In genomic region chr11:100709233-100709999, GRCh38 we compare ENCODE assay signal across 10 cellular contexts. TPM values are rescaled to one million over a fixed set of nuclear protein-coding genes. Genes with fewer than 3 reads are reported as not detected.
DNase-seq lines count a peak whose midpoint lies in the region; ATAC-seq and TF ChIP-seq lines count a peak whose summit lies in the region.
"Had no signal": no experiment of that assay in that cellular context is flagged by ENCODE, and none has a peak within 500 bp of the region (broad histone marks: within the 10 kb centered on the region; RNA-seq: fewer than 3 reads in every experiment).

No MANE protein-coding gene starts in this region.

- CTCF ChIA-PET in naive thymus-derived CD4-positive, alpha-beta T cell (lab: Charles Lee): interaction anchor here (0.7 kb wide), 1 partner anchor 22 kb away, joined by 3 read pairs; no protein-coding TSS in a partner anchor
- CTCF ChIA-PET in A673 (lab: Charles Lee): no interaction called here

- H3K27ac ChIP-seq in naive thymus-derived CD4-positive, alpha-beta T cell (ENCODE audit: low read depth, low read length): no peak overlapping the region
- H3K27ac ChIP-seq in A673 (ENCODE audit: low read depth, low read length, poor library complexity, severe bottlenecking): no peak overlapping the region

- H3K4me1 Mint-ChIP-seq in osteocyte (ENCODE audit: unreplicated experiment): peaks cover 26% of the 10 kb centered on the region
- no peaks in the 10 kb centered on the region for H3K4me1 Mint-ChIP-seq in naive thymus-derived CD4-positive, alpha-beta T cell

- TF ChIP-seq CTCF in osteocyte (IDR thresholded peaks at IDR 0.05) (no peak), A673 (conservative IDR thresholded peaks at IDR 0.05; ENCODE audit: low read depth, low read length) (no peak)

- H3K9me3 Mint-ChIP-seq in osteocyte (ENCODE audit: unreplicated experiment): no peaks in the 10 kb centered on the region
- peaks cover 0 to 7% (median 0%) of the 10 kb centered on the region in 11 donors for H3K9me3 Mint-ChIP-seq in naive thymus-derived CD4-positive, alpha-beta T cell

- DNase-seq in NCI-H524 (lab: John Stamatoyannopoulos, UW): peak; percentile 6 to 70
- no peak for DNase-seq in osteocyte (ENCODE audit: extremely low spot score, unreplicated experiment)
- no peak for DNase-seq in SW 1271 (lab: John Stamatoyannopoulos, UW)
- no peak for DNase-seq in NCI-H748 treated with DMSO at 0.1 percent for 48 hours (lab: John Stamatoyannopoulos, UW)
- DNase-seq in naive thymus-derived CD4-positive, alpha-beta T cell: no peak
- no peak for DNase-seq in A673 (ENCODE audit: low spot score)
- DNase-seq: anterior cingulate cortex, NCI-H1092 treated with DMSO at 0.1 percent for 48 hours had no signal

- POLR2A ChIA-PET in naive thymus-derived CD4-positive, alpha-beta T cell (lab: Charles Lee): no interaction called here
- POLR2A ChIA-PET in A673 (lab: Charles Lee; ENCODE audit: low non-redundant PET): no interaction called here

- peak overlapping the region; percentile 67 for H3K27ac Mint-ChIP-seq in osteocyte (ENCODE audit: unreplicated experiment)
- H3K27ac Mint-ChIP-seq in naive thymus-derived CD4-positive, alpha-beta T cell: no peak overlapping the region

- H3K9me3 ChIP-seq in naive thymus-derived CD4-positive, alpha-beta T cell (ENCODE audit: control insufficient read depth in 2 of 3, low read length in 3 of 3): no peaks in the 10 kb centered on the region
- H3K9me3 ChIP-seq in A673 (ENCODE audit: low read depth, low read length, poor library complexity, severe bottlenecking): no peaks in the 10 kb centered on the region

- no TSS peak for BruUV-seq in A673 (replicated peaks; lab: Mats Ljungman, UMichigan)

- H3K4me3 Mint-ChIP-seq in osteocyte (ENCODE audit: unreplicated experiment): peak overlapping the region; percentile 33
- no peak overlapping the region for H3K4me3 Mint-ChIP-seq in naive thymus-derived CD4-positive, alpha-beta T cell

- ATAC-seq in GM18868 (IDR thresholded peaks at IDR 0.05; ENCODE audit: unreplicated experiment) (peak; percentile 72), HG02610 (IDR thresholded peaks at IDR 0.05; ENCODE audit: unreplicated experiment) (peak; percentile 79)
- no peak for ATAC-seq in naive thymus-derived CD4-positive, alpha-beta T cell

- H3K4me1 ChIP-seq in naive thymus-derived CD4-positive, alpha-beta T cell (ENCODE audit: control insufficient read depth in 2 of 2, insufficient read depth in 2 of 2, low read length in 2 of 2): no peaks in the 10 kb centered on the region
- peaks cover 14% of the 10 kb centered on the region for H3K4me1 ChIP-seq in A673 (ENCODE audit: insufficient read depth, low read length, poor library complexity, severe bottlenecking)

- peaks cover 2% of the 10 kb centered on the region for H3K36me3 Mint-ChIP-seq in osteocyte (ENCODE audit: unreplicated experiment)
- H3K36me3 Mint-ChIP-seq in naive thymus-derived CD4-positive, alpha-beta T cell: peaks cover 0 to 4% (median 0%) of the 10 kb centered on the region in 5 donors

- no peaks in the 10 kb centered on the region for H3K27me3 ChIP-seq in naive thymus-derived CD4-positive, alpha-beta T cell (ENCODE audit: control insufficient read depth in 2 of 2, insufficient read depth in 2 of 2, low read length in 2 of 2)
- no peaks in the 10 kb centered on the region for H3K27me3 ChIP-seq in A673 (replicated peaks; ENCODE audit: insufficient read depth, low read depth, low read length, poor library complexity)

- H3K4me3 ChIP-seq in naive thymus-derived CD4-positive, alpha-beta T cell (ENCODE audit: low read length): no peak overlapping the region
- H3K4me3 ChIP-seq in A673 (ENCODE audit: low read depth, low read length, poor library complexity, severe bottlenecking): no peak overlapping the region

- no peaks in the 10 kb centered on the region for H3K36me3 ChIP-seq in naive thymus-derived CD4-positive, alpha-beta T cell (ENCODE audit: control insufficient read depth in 2 of 3, insufficient read depth in 3 of 3, low read length in 3 of 3)
- no peaks in the 10 kb centered on the region for H3K36me3 ChIP-seq in A673 (ENCODE audit: insufficient read depth, low read length, poor library complexity, severe bottlenecking)

- intact Hi-C loops in naive thymus-derived CD4-positive, alpha-beta T cell (cut with micrococcal nuclease): no loop called here
- intact Hi-C loops in A673 (cut with micrococcal nuclease; ENCODE audit: unreplicated experiment): no loop called here

- no peaks in the 10 kb centered on the region for H3K27me3 Mint-ChIP-seq in osteocyte (ENCODE audit: unreplicated experiment)
- no peaks in the 10 kb centered on the region for H3K27me3 Mint-ChIP-seq in naive thymus-derived CD4-positive, alpha-beta T cell

RNA-seq across cellular contexts. Expression of gene ARHGAP42, which starts 22.3 kb away (rescaled TPM):
- 12.7 and 14.2 TPM in 2 replicates for total RNA-seq in osteocyte
- total RNA-seq in naive thymus-derived CD4-positive, alpha-beta T cell: under 1 TPM in 3 of 5 experiments, not detected in 2; 0.05 to 0.66 (median 0.21) TPM
- not detected for polyA plus RNA-seq in naive thymus-derived CD4-positive, alpha-beta T cell
- total RNA-seq in A673 (2021): 8.0 and 8.3 TPM in 2 replicates

Comparison
In these comparisons a context has a peak if more than half of its experiments do, and no peak if none do; other contexts are left out.
1. DNase-seq: peak in NCI-H524 (2 of 2); none in osteocyte (single experiment), SW 1271 (0 of 2), NCI-H748 treated with DMSO at 0.1 percent for 48 hours (single experiment), naive thymus-derived CD4-positive, alpha-beta T cell (0 of 9) and A673 (single experiment).